Comparison of ENCODE assay signal across 8 cellular contexts in the genomic region with DNA sequence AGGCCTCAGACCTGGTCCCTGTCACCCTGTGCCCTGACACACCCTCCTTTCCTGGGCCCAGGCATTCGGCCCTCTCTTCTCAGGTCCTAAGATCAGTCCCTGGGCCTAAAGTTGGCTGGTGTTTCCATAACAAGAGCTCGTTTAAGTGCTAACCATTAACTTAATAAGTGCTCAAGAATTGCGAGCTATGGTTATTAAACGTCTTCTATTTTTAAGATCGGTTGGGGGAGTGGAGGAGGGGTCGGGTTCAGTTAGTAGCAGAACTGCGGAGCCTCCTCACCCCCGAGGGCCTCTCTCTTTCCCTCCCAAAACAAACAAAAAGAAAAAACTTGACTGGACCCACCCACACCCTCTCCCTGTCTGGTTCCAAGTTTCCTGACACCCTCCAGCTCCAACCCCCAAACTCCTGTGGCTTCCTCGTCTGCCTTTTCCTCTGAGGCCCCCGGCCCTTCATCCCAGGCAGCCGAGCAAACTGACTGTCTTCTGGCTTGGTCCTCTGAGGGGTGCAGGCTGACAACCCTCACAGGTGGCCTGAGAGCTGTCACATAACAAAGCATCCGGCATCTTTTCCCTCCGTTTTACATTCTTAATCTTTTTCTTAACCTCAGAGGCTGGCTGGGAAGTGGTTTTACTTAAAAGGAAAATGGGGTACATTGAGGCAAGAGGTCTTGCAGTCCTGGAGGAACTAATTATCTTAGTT. TPM values are rescaled to one million over a fixed set of nuclear protein-coding genes. Genes with fewer than 3 reads are reported as not detected.
DNase-seq lines count a peak whose midpoint lies in the region; ATAC-seq, FAIRE-seq and TF ChIP-seq lines count a peak whose summit lies in the region.

No MANE protein-coding gene starts in this region.

- H3K27me3 ChIP-seq in PC-3 (ENCODE audit: low read length), result no peaks in the 10 kb centered on the region
- H3K27me3 ChIP-seq in esophagus muscularis mucosa, result no peaks in the 10 kb centered on the region
- no peaks in the 10 kb centered on the region for H3K27me3 ChIP-seq in psoas muscle (ENCODE audit: insufficient read depth in 3 of 3, low read length in 2 of 3)

- FAIRE-seq in GM19239 (lab: Jason Lieb, UNC), result peak; percentile 14

- peak overlapping the region; percentile 97 for H3K4me2 ChIP-seq in PC-3 (ENCODE audit: low read length)

- intact Hi-C loops in PC-3 (cut with micrococcal nuclease), result loop anchor here (10.0 kb wide), 3 partner anchors 199 to 351 kb away; no protein-coding TSS in a partner anchor
- intact Hi-C loops in esophagus muscularis mucosa (cut with DNase I), result no loop called here
- intact Hi-C loops in psoas muscle (cut with DNase I), result loop anchor here (2.0 to 10.0 kb wide), 3 partner anchors 39 to 209 kb away; partner anchors contain the start of gene SIRPA (in 2 of the 2)

- CTCF ChIA-PET in PC-3 (lab: Charles Lee), result interaction anchor here (0.7 to 1.7 kb wide), 3 partner anchors 10 to 1812 kb away, joined by 3 to 14 read pairs (median 5); no protein-coding TSS in a partner anchor

- H3K9me3 ChIP-seq in PC-3 (ENCODE audit: low read length) (no peaks in the 10 kb centered on the region), esophagus muscularis mucosa (no peaks in the 10 kb centered on the region), psoas muscle (no peaks in the 10 kb centered on the region)

- 2% methylated on average over 13 of the region's 13 CpGs for WGBS in esophagus muscularis mucosa
- 1 to 3% (median 1%) methylated on average over 11 to 13 of the region's 13 CpGs for WGBS in psoas muscle, 3 donors

- H2AFZ ChIP-seq in PC-3 (ENCODE audit: low read length), result peak overlapping the region; percentile 86

- H3K4me1 ChIP-seq in PC-3 (ENCODE audit: insufficient read depth, low read length), result peaks cover 31% of the 10 kb centered on the region
- H3K4me1 ChIP-seq in esophagus muscularis mucosa, result peaks cover 56 to 65% (median 60%) of the 10 kb centered on the region in 4 donors
- peaks cover 48% of the 10 kb centered on the region for H3K4me1 ChIP-seq in psoas muscle

- TF ChIP-seq POLR2A in esophagus muscularis mucosa (IDR thresholded peaks at IDR 0.05; ENCODE audit: low read depth), result no peak

- H3K4me3 ChIP-seq in PC-3 (ENCODE audit: low read length), result peak overlapping the region; percentile 87
- H3K4me3 ChIP-seq in esophagus muscularis mucosa, result peak overlapping the region; percentile 76 to 93 (median 90)
- peak overlapping the region; percentile 93 for H3K4me3 ChIP-seq in psoas muscle

- H4K20me1 ChIP-seq in PC-3 (ENCODE audit: low read length), result peaks cover 30% of the 10 kb centered on the region

- no peaks in the 10 kb centered on the region for H3F3A ChIP-seq in PC-3 (ENCODE audit: low read length, unreplicated experiment)

- H3K27ac ChIP-seq in PC-3 (ENCODE audit: low read length), result peak overlapping the region; percentile 88
- peak overlapping the region; percentile 88 to 98 (median 96) for H3K27ac ChIP-seq in esophagus muscularis mucosa (replicated peaks in 1 of 4)
- H3K27ac ChIP-seq in psoas muscle, result peak overlapping the region; percentile 99

- POLR2A ChIA-PET in PC-3 (lab: Charles Lee; ENCODE audit: unreplicated experiment), result interaction anchor here (0.6 kb wide), 3 partner anchors 67 to 1272 kb away, joined by 3 to 4 read pairs (median 3); no protein-coding TSS in a partner anchor

- H3K9me2 ChIP-seq in PC-3 (replicated peaks; ENCODE audit: low read length), result no peaks in the 10 kb centered on the region

- no peak for TF ChIP-seq CTCF in PC-3 (conservative IDR thresholded peaks at IDR 0.05; ENCODE audit: low read depth, low read length)
- TF ChIP-seq CTCF in esophagus muscularis mucosa (IDR thresholded peaks at IDR 0.05), result no peak
- no peak for TF ChIP-seq CTCF in psoas muscle (IDR thresholded peaks at IDR 0.05)

- peaks cover 57% of the 10 kb centered on the region for H3K79me2 ChIP-seq in PC-3 (ENCODE audit: low read length)

- DNase-seq in GM19239 (ENCODE audit: insufficient read length, low spot score) (no peak), PC-3 (no peak), esophagus muscularis mucosa (ENCODE audit: extremely low spot score) (no peak), psoas muscle (no peak), NCI-H1048 (lab: John Stamatoyannopoulos, UW) (no peak), anterior cingulate cortex (lab: John Stamatoyannopoulos, UW) (no peak)

- H3K36me3 ChIP-seq in PC-3 (ENCODE audit: low read depth, low read length) (peaks cover 23% of the 10 kb centered on the region), esophagus muscularis mucosa (peaks cover 0 to 12% (median 4%) of the 10 kb centered on the region in 4 donors), psoas muscle (ENCODE audit: insufficient read depth in 1 of 2, low read depth in 1 of 2) (peaks cover 0 to 7% of the 10 kb centered on the region in 2 donors)

- TSS peak; percentile 34 for BruUV-seq in PC-3 (replicated peaks; lab: Mats Ljungman, UMichigan)

- peak overlapping the region; percentile 92 for H3K9ac ChIP-seq in PC-3 (ENCODE audit: low read length)

- TF ChIP-seq EP300 in esophagus muscularis mucosa (IDR thresholded peaks at IDR 0.05), result no peak

- ATAC-seq in PC-3, result no peak
- ATAC-seq in psoas muscle, result no peak
- no peak for ATAC-seq in HG02852 (IDR thresholded peaks at IDR 0.05; ENCODE audit: unreplicated experiment)
- no peak for ATAC-seq in GM19452 (IDR thresholded peaks at IDR 0.05; ENCODE audit: unreplicated experiment)

RNA-seq across cellular contexts. Expression of gene STK35, which starts 2.0 kb away (rescaled TPM):
- total RNA-seq in PC-3 (2014; rRNA removed), result 38.4 and 54.3 TPM in 2 replicates
- total RNA-seq in esophagus muscularis mucosa, result 10 to 100 TPM; 19.2 to 24.1 (median 22.8) TPM
- total RNA-seq in psoas muscle, result 1 to 10 TPM; 4.8 to 8.3 (median 5.4) TPM
- 1 to 10 TPM; 2.5 to 3.4 (median 2.7) TPM for polyA plus RNA-seq in psoas muscle
